13 cellular contexts compared by ENCODE assay signal in the genomic region with DNA sequence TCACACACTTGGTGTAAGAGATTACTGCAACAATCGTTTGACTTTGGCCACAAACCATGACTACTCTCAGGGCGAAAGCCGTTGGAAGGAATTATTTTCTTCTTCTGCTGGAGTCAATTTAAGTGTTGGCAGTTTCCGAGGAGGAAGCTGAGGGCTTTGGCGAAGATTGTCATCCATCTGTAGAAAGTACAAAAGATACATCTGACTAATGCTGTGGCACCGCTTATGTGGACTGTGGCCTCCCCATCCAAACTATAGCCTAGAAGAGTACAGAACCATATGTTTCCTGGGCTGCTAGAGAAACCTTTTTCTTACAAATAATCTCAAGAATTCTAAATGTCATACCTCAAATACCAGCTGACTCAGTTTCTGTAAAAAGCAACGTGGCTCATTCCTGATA.
"Had no signal": no experiment of that assay in that cellular context is flagged by ENCODE, and none has a peak within 500 bp of the region (broad histone marks: within the 10 kb centered on the region; RNA-seq: fewer than 3 reads in every experiment).

No MANE protein-coding gene starts in this region.

- ATAC-seq: left ventricle myocardium superior; naive thymus-derived CD8-positive, alpha-beta T cell had no signal

- FAIRE-seq: astrocyte, frontal cortex had no signal

- H3K27me3 Mint-ChIP-seq: memory B cell; naive thymus-derived CD8-positive, alpha-beta T cell had no signal

- H3K4me3 Mint-ChIP-seq: memory B cell had no signal

- DNase-seq: activated CD4-positive, alpha-beta T cell treated with anti-CD3 and anti-CD28 coated beads, Interleukin-2, amount 50 U/mL, for 48 hours; activated effector memory CD4-positive, alpha-beta T cell treated with anti-CD3 and anti-CD28 coated beads, Interleukin-2, amount 50 U/mL, for 16 hours; head of caudate nucleus; kidney glomerular epithelial cell; left ventricle myocardium superior; naive thymus-derived CD8-positive, alpha-beta T cell; retina; stimulated activated naive CD4-positive, alpha-beta T cell; T-helper 9 cell; upper lobe of left lung had no signal

- H3K9me3 Mint-ChIP-seq: memory B cell; naive thymus-derived CD8-positive, alpha-beta T cell had no signal
